Comparison of ENCODE assay signal across 25 cellular contexts in genomic region chr4:109750652-109751244, GRCh38. TPM values are rescaled to one million over a fixed set of nuclear protein-coding genes. Genes with fewer than 3 reads are reported as not detected.
"Had no signal": no experiment of that assay in that cellular context is flagged by ENCODE, and none has a peak within 500 bp of the region (broad histone marks: within the 10 kb centered on the region; RNA-seq: fewer than 3 reads in every experiment).

No MANE protein-coding gene starts in this region.

- ATAC-seq: left colon; left lung; lower lobe of right lung; naive thymus-derived CD8-positive, alpha-beta T cell; right lobe of liver; stimulated activated effector memory CD8-positive, alpha-beta T cell treated with anti-CD3 and anti-CD28 coated beads, Interleukin-12 subunit alpha, Interleukin-12 subunit beta, amount 100 ng/mL, for 72 hours had no signal

- H3K9me3 ChIP-seq: left lung, lower lobe of right lung, ovary, right atrium auricular region, right lobe of liver, suprapubic skin, tibial nerve, uterus had no signal

- H3K36me3 Mint-ChIP-seq: immature natural killer cell; naive thymus-derived CD8-positive, alpha-beta T cell; stimulated activated effector memory CD8-positive, alpha-beta T cell treated with anti-CD3 and anti-CD28 coated beads, Interleukin-12 subunit alpha, Interleukin-12 subunit beta, amount 100 ng/mL, for 72 hours; type B pancreatic cell had no signal

- H3K4me3 Mint-ChIP-seq: immature natural killer cell; naive thymus-derived CD8-positive, alpha-beta T cell; nephron; neural crest cell; stimulated activated effector memory CD8-positive, alpha-beta T cell treated with anti-CD3 and anti-CD28 coated beads, Interleukin-12 subunit alpha, Interleukin-12 subunit beta, amount 100 ng/mL, for 72 hours; stimulated activated naive CD8-positive, alpha-beta T cell treated with anti-CD3 and anti-CD28 coated beads, Interleukin-15, Interleukin-2, amounts not matched to agents 100 ng/mL and 50 ng/mL, for 24 hours; type B pancreatic cell had no signal

- H3K27ac Mint-ChIP-seq: immature natural killer cell; naive thymus-derived CD8-positive, alpha-beta T cell; nephron; progenitor cell of endocrine pancreas; stimulated activated effector memory CD8-positive, alpha-beta T cell treated with anti-CD3 and anti-CD28 coated beads, Interleukin-12 subunit alpha, Interleukin-12 subunit beta, amount 100 ng/mL, for 72 hours; stimulated activated naive CD8-positive, alpha-beta T cell treated with anti-CD3 and anti-CD28 coated beads, Interleukin-15, Interleukin-2, amounts not matched to agents 100 ng/mL and 50 ng/mL, for 24 hours; type B pancreatic cell had no signal

- H3K27me3 ChIP-seq: left lung, ovary, right atrium auricular region, right lobe of liver, suprapubic skin, tibial nerve, uterus had no signal

- H3K27me3 Mint-ChIP-seq: progenitor cell of endocrine pancreas had no signal

- H3K4me1 ChIP-seq: left lung, lower lobe of right lung, right atrium auricular region, suprapubic skin, tibial nerve, uterus had no signal

- H3K9me3 Mint-ChIP-seq: immature natural killer cell; naive thymus-derived CD8-positive, alpha-beta T cell; nephron; neural crest cell; stimulated activated effector memory CD8-positive, alpha-beta T cell treated with anti-CD3 and anti-CD28 coated beads, Interleukin-12 subunit alpha, Interleukin-12 subunit beta, amount 100 ng/mL, for 72 hours; stimulated activated naive CD8-positive, alpha-beta T cell treated with anti-CD3 and anti-CD28 coated beads, Interleukin-15, Interleukin-2, amounts not matched to agents 100 ng/mL and 50 ng/mL, for 24 hours; type B pancreatic cell had no signal

- H3K4me3 ChIP-seq: left lung, lower lobe of right lung, ovary, right atrium auricular region, right lobe of liver, suprapubic skin, tibial nerve, uterus had no signal

- H3K4me1 Mint-ChIP-seq: immature natural killer cell; nephron; neural crest cell; stimulated activated effector memory CD8-positive, alpha-beta T cell treated with anti-CD3 and anti-CD28 coated beads, Interleukin-12 subunit alpha, Interleukin-12 subunit beta, amount 100 ng/mL, for 72 hours had no signal

- DNase-seq: hypothalamus; immature natural killer cell; kidney; left colon; left lung; lower lobe of right lung; mammary epithelial cell; mesenchymal stem cell; naive thymus-derived CD8-positive, alpha-beta T cell; ovary; right lobe of liver; stimulated activated CD4-positive, alpha-beta T cell treated with anti-CD3 and anti-CD28 coated beads, Interleukin-12 subunit alpha, Interleukin-12 subunit beta, amount 100 ng/mL, for 4 hours; stimulated activated CD4-positive, alpha-beta T cell treated with anti-CD3 and anti-CD28 coated beads, Interleukin-15, amount 100 ng/mL, for 24 hours; stimulated activated CD4-positive, alpha-beta T cell treated with anti-CD3 and anti-CD28 coated beads, Interleukin-4, amount 100 ng/mL, for 24 hours; stimulated activated naive CD4-positive, alpha-beta T cell; uterus had no signal

- H3K27ac ChIP-seq: left lung, lower lobe of right lung, ovary, right atrium auricular region, right lobe of liver, suprapubic skin, tibial nerve, uterus had no signal

- H3K36me3 ChIP-seq: left lung, ovary, right atrium auricular region, suprapubic skin, tibial nerve, uterus had no signal

RNA-seq across cellular contexts. Expression of gene CFI, which starts 51.1 kb away (rescaled TPM):
- total RNA-seq: naive thymus-derived CD8-positive, alpha-beta T cell; neural crest cell; progenitor cell of endocrine pancreas had no signal
- polyA plus RNA-seq: immature natural killer cell; naive thymus-derived CD8-positive, alpha-beta T cell had no signal
